18 cellular contexts compared by ENCODE assay signal in the genomic region with DNA sequence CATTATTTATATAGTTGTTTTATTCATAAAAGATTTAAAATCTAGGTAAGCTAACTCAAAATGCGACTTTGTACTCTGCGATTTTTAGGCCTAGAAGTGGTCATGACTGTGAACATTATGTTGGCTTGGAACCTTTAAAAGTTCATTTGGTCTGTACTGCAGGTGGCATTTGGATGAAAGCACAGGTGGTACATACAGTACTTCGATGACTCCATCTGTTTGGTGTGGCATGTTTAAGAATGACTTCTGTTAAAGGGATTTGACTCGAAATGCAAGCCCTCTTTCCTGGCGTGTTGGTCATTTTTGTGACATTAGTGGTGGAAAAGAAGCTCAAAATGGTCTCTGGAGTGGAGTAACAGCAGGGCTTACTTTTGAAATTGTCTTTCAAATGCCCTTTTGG.
"Had no signal": no experiment of that assay in that cellular context is flagged by ENCODE, and none has a peak within 500 bp of the region (broad histone marks: within the 10 kb centered on the region; RNA-seq: fewer than 3 reads in every experiment).

No MANE protein-coding gene starts in this region.

- H3K27ac Mint-ChIP-seq: activated CD4-positive, alpha-beta memory T cell treated with anti-CD3 and anti-CD28 coated beads, Interleukin-2, amount 10 ng/mL, durations not matched to agents 7 days and 5 days; activated CD8-positive, alpha-beta memory T cell treated with anti-CD3 and anti-CD28 coated beads, Interleukin-2, amount 10 ng/mL, durations not matched to agents 7 days and 5 days; activated T-helper 17 cell treated with anti-CD3 and anti-CD28 coated beads, Interleukin-2, amount 50 U/mL, for 72 hours; natural killer cell; stimulated activated naive B cell treated with anti-CD40 and anti-IgM and Interleukin-4, amounts not matched to agents 10 μg/mL and 1 μg/mL and 100 μg/mL, for 72 hours had no signal

- H3K4me1 ChIP-seq: body of pancreas, lower lobe of right lung, parathyroid adenoma had no signal

- ATAC-seq: activated CD8-positive, alpha-beta memory T cell treated with anti-CD3 and anti-CD28 coated beads, Interleukin-2, amount 10 ng/mL, durations not matched to agents 7 days and 5 days; activated T-helper 17 cell treated with anti-CD3 and anti-CD28 coated beads, Interleukin-2, amount 50 U/mL, for 72 hours; body of pancreas; lower lobe of right lung; natural killer cell; stimulated activated naive B cell treated with anti-CD40 and anti-IgM and Interleukin-4, amounts not matched to agents 10 μg/mL and 1 μg/mL and 100 μg/mL, for 72 hours had no signal

- H3K36me3 Mint-ChIP-seq: natural killer cell had no signal

- H3K4me3 ChIP-seq: body of pancreas, lower lobe of right lung, sigmoid colon had no signal

- H3K4me3 Mint-ChIP-seq: activated CD4-positive, alpha-beta memory T cell treated with anti-CD3 and anti-CD28 coated beads, Interleukin-2, amount 10 ng/mL, durations not matched to agents 7 days and 5 days; activated CD8-positive, alpha-beta memory T cell treated with anti-CD3 and anti-CD28 coated beads, Interleukin-2, amount 10 ng/mL, durations not matched to agents 7 days and 5 days; activated T-helper 17 cell treated with anti-CD3 and anti-CD28 coated beads, Interleukin-2, amount 50 U/mL, for 72 hours; natural killer cell; stimulated activated naive B cell treated with anti-CD40 and anti-IgM and Interleukin-4, amounts not matched to agents 10 μg/mL and 1 μg/mL and 100 μg/mL, for 72 hours had no signal

- H3K9me3 Mint-ChIP-seq: natural killer cell had no signal

- H3K9me3 ChIP-seq: body of pancreas, lower lobe of right lung, neutrophil, sigmoid colon had no signal

- H3K27me3 ChIP-seq: body of pancreas, neutrophil, sigmoid colon had no signal

- H3K27me3 Mint-ChIP-seq: activated CD8-positive, alpha-beta memory T cell treated with anti-CD3 and anti-CD28 coated beads, Interleukin-2, amount 10 ng/mL, durations not matched to agents 7 days and 5 days; activated T-helper 17 cell treated with anti-CD3 and anti-CD28 coated beads, Interleukin-2, amount 50 U/mL, for 72 hours; stimulated activated naive B cell treated with anti-CD40 and anti-IgM and Interleukin-4, amounts not matched to agents 10 μg/mL and 1 μg/mL and 100 μg/mL, for 72 hours had no signal

- H3K36me3 ChIP-seq: lower lobe of right lung, neutrophil, sigmoid colon had no signal

- DNase-seq: activated CD4-positive, alpha-beta memory T cell treated with anti-CD3 and anti-CD28 coated beads, Interleukin-2, amount 10 ng/mL, durations not matched to agents 7 days and 5 days; activated CD4-positive, alpha-beta T cell treated with anti-CD3 and anti-CD28 coated beads for 48 hours; activated CD4-positive, CD25-positive, alpha-beta regulatory T cell; activated CD8-positive, alpha-beta memory T cell treated with anti-CD3 and anti-CD28 coated beads, Interleukin-2, amount 10 ng/mL, durations not matched to agents 7 days and 5 days; activated naive CD4-positive, alpha-beta T cell treated with Interleukin-2 at 50 U/mL for 16 hours; activated T-cell treated with anti-CD3 and anti-CD28 coated beads, Interleukin-2, amount 50 U/mL, for 1 hour; body of pancreas; foreskin melanocyte; glutamatergic neuron; hippocampal formation; lower lobe of right lung; natural killer cell; sigmoid colon; stimulated activated CD4-positive, alpha-beta T cell treated with anti-CD3 and anti-CD28 coated beads, Interleukin-4, amount 100 ng/mL, for 4 hours; stimulated activated naive B cell treated with anti-CD40 and anti-IgM and Interleukin-4, amounts not matched to agents 10 μg/mL and 1 μg/mL and 100 μg/mL, for 72 hours had no signal
